Comparison of ENCODE assay signal across 16 cellular contexts in the genomic region with DNA sequence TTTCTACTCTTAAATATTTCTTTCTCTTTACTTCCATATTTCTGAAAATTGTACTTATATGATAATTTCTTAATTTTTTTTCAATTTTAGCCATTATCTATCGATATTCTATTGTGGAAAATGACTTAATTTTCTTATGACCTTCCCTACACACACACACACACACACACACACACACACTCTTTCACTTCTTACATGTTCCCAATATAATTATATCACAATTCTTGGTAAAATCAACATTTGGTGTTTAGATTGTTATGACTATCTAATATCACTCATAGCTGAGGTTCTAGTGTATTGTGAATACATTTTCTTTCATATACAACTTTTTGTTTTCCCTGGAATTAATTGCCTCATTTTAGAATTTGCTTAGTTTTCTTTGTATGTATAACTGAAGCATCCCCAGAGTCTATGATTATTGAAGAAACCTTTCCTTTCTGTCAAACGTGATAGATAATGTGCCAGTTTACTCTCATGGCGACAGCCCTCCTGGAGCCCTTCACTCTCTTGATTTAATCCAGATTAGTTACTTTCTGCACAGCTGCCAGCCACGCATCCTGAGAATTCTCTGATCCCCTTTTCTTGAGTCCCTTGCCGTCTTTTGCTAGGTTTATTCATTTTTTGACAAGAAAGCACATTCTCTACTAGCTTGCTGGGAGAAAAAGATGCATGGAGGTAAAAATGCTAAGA.
DNase-seq lines count a peak whose midpoint lies in the region; ATAC-seq and TF ChIP-seq lines count a peak whose summit lies in the region.
"Had no signal": no experiment of that assay in that cellular context is flagged by ENCODE, and none has a peak within 500 bp of the region (broad histone marks: within the 10 kb centered on the region; RNA-seq: fewer than 3 reads in every experiment).

No MANE protein-coding gene starts in this region.

- H2BK120ac ChIP-seq in IMR-90 (ENCODE audit: low read depth, low read length) (peak overlapping the region; percentile 21; the same call in 1 of the 2 replicates), trophoblast cell (ENCODE audit: insufficient read depth, low read length, poor library complexity) (no peak overlapping the region)

- H2AK5ac ChIP-seq in IMR-90 (ENCODE audit: low read depth, low read length): no peak overlapping the region
- no peak overlapping the region for H2AK5ac ChIP-seq in trophoblast cell (ENCODE audit: low read length)

- no peak overlapping the region for H4K5ac ChIP-seq in IMR-90 (ENCODE audit: low read depth, low read length)

- DNase-seq in D341Med (ENCODE audit: low spot score): peak; percentile 66
- DNase-seq in IMR-90: no peak
- peak; percentile 97 for DNase-seq in NCI-H82 treated with DMSO at 0.1 percent for 48 hours (lab: John Stamatoyannopoulos, UW; ENCODE audit: unreplicated experiment)
- no peak for DNase-seq in trophoblast cell
- DNase-seq in SKM-1 (lab: John Stamatoyannopoulos, UW; ENCODE audit: unreplicated experiment): no peak
- DNase-seq in hepatocyte (ENCODE audit: low spot score): no peak
- DNase-seq: 8988T; CD4-positive, alpha-beta memory T cell; DMS 273 treated with DMSO at 0.1 percent for 48 hours; DMS53; DND-41; EL; GM23248 had no signal

- no peak overlapping the region for H3K4me2 ChIP-seq in IMR-90 (ENCODE audit: low read depth, low read length)
- no peak overlapping the region for H3K4me2 ChIP-seq in neural cell (ENCODE audit: low read length)
- no peak overlapping the region for H3K4me2 ChIP-seq in trophoblast cell (ENCODE audit: low read length)
- H3K4me2 ChIP-seq in hepatocyte: no peak overlapping the region
- H3K4me2 ChIP-seq: BLaER1 had no signal

- H4K8ac ChIP-seq in IMR-90 (ENCODE audit: low read depth in 2 of 2, low read length in 2 of 2) (no peak overlapping the region), trophoblast cell (ENCODE audit: low read depth, low read length) (no peak overlapping the region)

- H3K36me3 ChIP-seq in IMR-90 (ENCODE audit: control insufficient read depth, insufficient read depth, low read length) (no peaks in the 10 kb centered on the region), neural cell (ENCODE audit: insufficient read depth, low read length) (no peaks in the 10 kb centered on the region), trophoblast cell (ENCODE audit: control insufficient read depth in 1 of 2, insufficient read depth in 2 of 2, low read length in 2 of 2) (no peaks in the 10 kb centered on the region), hepatocyte (replicated peaks; ENCODE audit: insufficient read depth, low read depth) (no peaks in the 10 kb centered on the region)
- H3K36me3 ChIP-seq: BLaER1, HAP-1 had no signal

- H3K4ac ChIP-seq in IMR-90 (ENCODE audit: low read depth, low read length) (no peak overlapping the region), trophoblast cell (ENCODE audit: low read depth, low read length) (no peak overlapping the region)

- H3K4me1 ChIP-seq in IMR-90 (ENCODE audit: control insufficient read depth, insufficient read depth, low read length) (peaks cover 2% of the 10 kb centered on the region; the same call in 1 of the 2 replicates), trophoblast cell (ENCODE audit: control insufficient read depth in 1 of 2, insufficient read depth in 2 of 2, low read length in 2 of 2) (no peaks in the 10 kb centered on the region), hepatocyte (ENCODE audit: insufficient read depth) (no peaks in the 10 kb centered on the region)

- no peak overlapping the region for H3K23ac ChIP-seq in IMR-90 (ENCODE audit: low read depth, low read length)
- H3K23ac ChIP-seq in trophoblast cell (ENCODE audit: low read length): no peak overlapping the region

- H2BK15ac ChIP-seq in IMR-90 (ENCODE audit: low read depth, low read length): no peak overlapping the region

- H4K12ac ChIP-seq in trophoblast cell (ENCODE audit: low read depth, low read length): no peak overlapping the region

- no peak overlapping the region for H2BK5ac ChIP-seq in IMR-90 (ENCODE audit: low read depth, low read length, poor library complexity, severe bottlenecking)
- H2BK5ac ChIP-seq in trophoblast cell (ENCODE audit: low read depth, low read length, poor library complexity): no peak overlapping the region

- dilution Hi-C loops in IMR-90 (cut with HindIII; ENCODE audit: low sequenced_read_pairs, unreplicated experiment): no loop called here

- no peaks in the 10 kb centered on the region for H3K79me1 ChIP-seq in IMR-90 (ENCODE audit: low read depth in 1 of 2, low read length in 2 of 2)
- no peaks in the 10 kb centered on the region for H3K79me1 ChIP-seq in trophoblast cell (ENCODE audit: low read length)

- peaks cover 6% of the 10 kb centered on the region; the same call in 1 of the 2 replicates for H3K9me1 ChIP-seq in IMR-90 (ENCODE audit: insufficient read depth, low read length)

- H3K56ac ChIP-seq in IMR-90 (ENCODE audit: extremely low read depth, insufficient read depth, low read length): no peak overlapping the region

- no peak overlapping the region for H3K4me3 ChIP-seq in IMR-90 (ENCODE audit: insufficient read depth, low read depth, low read length)
- no peak overlapping the region for H3K4me3 ChIP-seq in neural cell (ENCODE audit: low read length)
- no peak overlapping the region for H3K4me3 ChIP-seq in trophoblast cell (ENCODE audit: low read depth, low read length)
- no peak overlapping the region for H3K4me3 ChIP-seq in hepatocyte
- H3K4me3 ChIP-seq: BLaER1, GM23248, HAP-1 had no signal

- H3K18ac ChIP-seq in IMR-90 (ENCODE audit: low read depth, low read length) (no peak overlapping the region), trophoblast cell (ENCODE audit: low read length) (no peak overlapping the region)

- no TSS peak for BruUV-seq in IMR-90 (replicated peaks; lab: Mats Ljungman, UMichigan)

- H2AFZ ChIP-seq in IMR-90 (replicated peaks; ENCODE audit: low read length, poor library complexity) (no peak overlapping the region), neural cell (ENCODE audit: low read depth, low read length) (no peak overlapping the region), trophoblast cell (ENCODE audit: insufficient read depth, low read length, poor library complexity) (no peak overlapping the region), hepatocyte (no peak overlapping the region)
- H2AFZ ChIP-seq: GM23248 had no signal

- H3K14ac ChIP-seq in IMR-90 (replicated peaks; ENCODE audit: low read depth, low read length) (no peak overlapping the region), trophoblast cell (ENCODE audit: low read length) (no peak overlapping the region)

- CTCF ChIA-PET in IMR-90 (lab: Yijun Ruan, JAX): interaction anchor here (0.7 to 1.5 kb wide), 2 partner anchors 11 to 596 kb away, joined by 3 to 5 read pairs; no protein-coding TSS in a partner anchor

- H3K79me2 ChIP-seq in neural cell (replicated peaks; ENCODE audit: insufficient read depth, low read length) (no peaks in the 10 kb centered on the region), trophoblast cell (ENCODE audit: control insufficient read depth, insufficient read depth, low read length, poor library complexity) (no peaks in the 10 kb centered on the region), hepatocyte (no peaks in the 10 kb centered on the region)

- no peaks in the 10 kb centered on the region for H3K27me3 ChIP-seq in IMR-90 (ENCODE audit: control insufficient read depth, insufficient read depth, low read length)
- H3K27me3 ChIP-seq in neural cell (ENCODE audit: insufficient read depth, low read depth, low read length): no peaks in the 10 kb centered on the region
- no peaks in the 10 kb centered on the region for H3K27me3 ChIP-seq in trophoblast cell (ENCODE audit: insufficient read depth, low read length)
- peaks cover 7% of the 10 kb centered on the region for H3K27me3 ChIP-seq in hepatocyte
- H3K27me3 ChIP-seq: BLaER1 had no signal

- intact Hi-C loops in IMR-90 (cut with micrococcal nuclease): loop anchor here (5.0 kb wide), 1 partner anchor 41 kb away; no protein-coding TSS in a partner anchor

- no peak overlapping the region for H2AK9ac ChIP-seq in IMR-90 (replicated peaks; ENCODE audit: low read depth, low read length, poor library complexity)

- 76% methylated on average over 2 of the region's 5 CpGs; no CpG with 5 or more reads in 1 of the 2 experiments for WGBS in IMR-90 (ENCODE audit: extremely low coverage in 2 of 2, insufficient read length in 1 of 2), 2 experiments
- no CpG with 5 or more reads among the region's 5 CpGs for WGBS in trophoblast cell (ENCODE audit: extremely low coverage, insufficient coverage, insufficient read length)
- 66% methylated on average over 5 of the region's 5 CpGs for WGBS in hepatocyte (ENCODE audit: low lambda C conversion rate, missing lambda C conversion rate)

- no peaks in the 10 kb centered on the region for H3F3A ChIP-seq in neural cell (ENCODE audit: insufficient read depth, low read length, poor library complexity, severe bottlenecking)

- no peak overlapping the region for H3K27ac ChIP-seq in IMR-90 (ENCODE audit: insufficient read depth, low read length)
- no peak overlapping the region for H3K27ac ChIP-seq in neural cell (ENCODE audit: low read length)
- H3K27ac ChIP-seq in trophoblast cell (ENCODE audit: low read depth, low read length): no peak overlapping the region
- H3K27ac ChIP-seq in hepatocyte: no peak overlapping the region
- H3K27ac ChIP-seq: BLaER1, GM23248 had no signal

- H4K91ac ChIP-seq in IMR-90 (ENCODE audit: insufficient read depth, low read depth, low read length): no peak overlapping the region
- H4K91ac ChIP-seq in trophoblast cell (ENCODE audit: low read depth, low read length): no peak overlapping the region

- POLR2A ChIA-PET in IMR-90 (lab: Charles Lee; ENCODE audit: unreplicated experiment): no interaction called here

- H4K20me1 ChIP-seq in IMR-90 (ENCODE audit: insufficient read depth, low read length) (no peaks in the 10 kb centered on the region), neural cell (ENCODE audit: insufficient read depth) (no peaks in the 10 kb centered on the region), hepatocyte (ENCODE audit: insufficient read depth, poor library complexity, severe bottlenecking) (no peaks in the 10 kb centered on the region)
- H4K20me1 ChIP-seq: BLaER1 had no signal

- TF ChIP-seq EP300 in neural cell (conservative IDR thresholded peaks at IDR 0.05; ENCODE audit: poor library complexity, severe bottlenecking): peak; percentile 60

- H3K9ac ChIP-seq in IMR-90 (ENCODE audit: low read depth, low read length) (no peak overlapping the region), neural cell (ENCODE audit: low read length) (no peak overlapping the region), trophoblast cell (ENCODE audit: low read length) (no peak overlapping the region)
- H3K9ac ChIP-seq: BLaER1, GM23248 had no signal

- no peak overlapping the region for H2BK20ac ChIP-seq in IMR-90 (ENCODE audit: low read depth, low read length)

- TF ChIP-seq CTCF in IMR-90 (conservative IDR thresholded peaks at IDR 0.05; ENCODE audit: low read depth, low read length) (no peak), neural cell (IDR thresholded peaks at IDR 0.05; ENCODE audit: poor library complexity, severe bottlenecking) (no peak), hepatocyte (IDR thresholded peaks at IDR 0.05; ENCODE audit: poor library complexity) (no peak)

- H3K9me2 ChIP-seq in neural cell (ENCODE audit: insufficient read depth, low read length): no peaks in the 10 kb centered on the region
- no peaks in the 10 kb centered on the region for H3K9me2 ChIP-seq in hepatocyte (replicated peaks; ENCODE audit: insufficient read depth)

- no peak for TF ChIP-seq POLR2A in IMR-90 (IDR thresholded peaks at IDR 0.05; ENCODE audit: low read depth, low read length)

- H2BK12ac ChIP-seq in trophoblast cell (ENCODE audit: low read length): no peak overlapping the region

- in situ Hi-C loops in IMR-90 (cut with MboI; ENCODE audit: low sequenced_read_pairs): no loop called here

- ATAC-seq in IMR-90 (ENCODE audit: low read depth): no peak

- no peaks in the 10 kb centered on the region for H3K9me3 ChIP-seq in IMR-90 (ENCODE audit: control insufficient read depth, insufficient read depth, low read length)
- no peaks in the 10 kb centered on the region for H3K9me3 ChIP-seq in neural cell (ENCODE audit: low read length)
- no peaks in the 10 kb centered on the region for H3K9me3 ChIP-seq in trophoblast cell (ENCODE audit: insufficient read depth, low read depth, low read length)
- H3K9me3 ChIP-seq in hepatocyte (ENCODE audit: low read depth): no peaks in the 10 kb centered on the region
- H3K9me3 ChIP-seq: BLaER1, HAP-1 had no signal

- TF ChIP-seq RAD21 in IMR-90 (IDR thresholded peaks at IDR 0.05; ENCODE audit: low read length) (no peak), neural cell (conservative IDR thresholded peaks at IDR 0.05) (no peak)

Comparison
In these comparisons a context has a peak if more than half of its experiments do, and no peak if none do; other contexts are left out.
1. DNase-seq: peak in D341Med (single experiment) and NCI-H82 treated with DMSO at 0.1 percent for 48 hours (single experiment); none in IMR-90 (single experiment), trophoblast cell (0 of 2), SKM-1 (single experiment) and hepatocyte (single experiment).